ENCODE assay signal across 8 cellular contexts in genomic region chr2:130376433-130377293, GRCh38. TPM values are rescaled to one million over a fixed set of nuclear protein-coding genes. Genes with fewer than 3 reads are reported as not detected.
DNase-seq lines count a peak whose midpoint lies in the region; ATAC-seq and TF ChIP-seq lines count a peak whose summit lies in the region.

No MANE protein-coding gene starts in this region.

- peaks cover 6% of the 10 kb centered on the region for H3K36me3 Mint-ChIP-seq in activated naive CD4-positive, alpha-beta T cell treated with anti-CD3 and anti-CD28 coated beads, Interleukin-2, amount 50 U/mL, for 24 hours
- peaks cover 23 to 50% of the 10 kb centered on the region in 2 donors for H3K36me3 Mint-ChIP-seq in activated naive CD4-positive, alpha-beta T cell treated with anti-CD3 and anti-CD28 coated beads, Interleukin-2, amount 50 U/mL, for 72 hours
- H3K36me3 Mint-ChIP-seq in stimulated activated naive B cell treated with anti-CD40 and anti-IgM and Interleukin-4, amounts not matched to agents 10 μg/mL and 1 μg/mL and 100 μg/mL, for 72 hours: peaks cover 42 to 64% of the 10 kb centered on the region in 2 donors

- H3K9me2 ChIP-seq in hepatocyte (replicated peaks; ENCODE audit: insufficient read depth): no peaks in the 10 kb centered on the region

- H3K36me3 ChIP-seq in hepatocyte (replicated peaks; ENCODE audit: insufficient read depth, low read depth): no peaks in the 10 kb centered on the region

- DNase-seq in activated naive CD4-positive, alpha-beta T cell treated with anti-CD3 and anti-CD28 coated beads, Interleukin-2, amount 50 U/mL, for 72 hours (ENCODE audit: low spot score in 2 of 2): no peak
- DNase-seq in SIG-M5 (lab: John Stamatoyannopoulos, UW) (peak; percentile 40), NCI-H446 treated with DMSO at 0.1 percent for 48 hours (lab: John Stamatoyannopoulos, UW) (no peak), hepatic stellate cell (ENCODE audit: low spot score) (no peak), hepatocyte (ENCODE audit: low spot score) (no peak)
- no peak for DNase-seq in stimulated activated naive B cell treated with anti-CD40 and anti-IgM and Interleukin-4, amounts not matched to agents 10 μg/mL and 1 μg/mL and 100 μg/mL, for 72 hours

- no peaks in the 10 kb centered on the region for H3K9me3 ChIP-seq in hepatocyte (ENCODE audit: low read depth)

- no peak overlapping the region for H3K27ac ChIP-seq in hepatocyte

- H3K4me3 ChIP-seq in hepatocyte: no peak overlapping the region

- no peak for ATAC-seq in activated naive CD4-positive, alpha-beta T cell treated with anti-CD3 and anti-CD28 coated beads, Interleukin-2, amount 50 U/mL, for 72 hours
- ATAC-seq in HG02870 (IDR thresholded peaks at IDR 0.05; ENCODE audit: unreplicated experiment): peak; percentile 53
- peak; percentile 28 to 32 for ATAC-seq in stimulated activated naive B cell treated with anti-CD40 and anti-IgM and Interleukin-4, amounts not matched to agents 10 μg/mL and 1 μg/mL and 100 μg/mL, for 72 hours (replicated peaks)

- no peaks in the 10 kb centered on the region for H3K27me3 ChIP-seq in hepatocyte

- no peaks in the 10 kb centered on the region for H4K20me1 ChIP-seq in hepatocyte (ENCODE audit: insufficient read depth, poor library complexity, severe bottlenecking)

- H3K4me1 Mint-ChIP-seq in activated naive CD4-positive, alpha-beta T cell treated with anti-CD3 and anti-CD28 coated beads, Interleukin-2, amount 50 U/mL, for 24 hours: peaks cover 68% of the 10 kb centered on the region
- H3K4me1 Mint-ChIP-seq in stimulated activated naive B cell treated with anti-CD40 and anti-IgM and Interleukin-4, amounts not matched to agents 10 μg/mL and 1 μg/mL and 100 μg/mL, for 72 hours: peaks cover 65 to 79% of the 10 kb centered on the region in 2 donors

- H3K4me2 ChIP-seq in hepatocyte: no peak overlapping the region

- no peak for TF ChIP-seq CTCF in hepatocyte (IDR thresholded peaks at IDR 0.05; ENCODE audit: poor library complexity)

- H3K79me2 ChIP-seq in hepatocyte: peaks cover 18% of the 10 kb centered on the region

- no peak overlapping the region for H3K4me3 Mint-ChIP-seq in activated naive CD4-positive, alpha-beta T cell treated with anti-CD3 and anti-CD28 coated beads, Interleukin-2, amount 50 U/mL, for 24 hours
- H3K4me3 Mint-ChIP-seq in stimulated activated naive B cell treated with anti-CD40 and anti-IgM and Interleukin-4, amounts not matched to agents 10 μg/mL and 1 μg/mL and 100 μg/mL, for 72 hours: peak overlapping the region; percentile 32 to 36

- H3K27ac Mint-ChIP-seq in activated naive CD4-positive, alpha-beta T cell treated with anti-CD3 and anti-CD28 coated beads, Interleukin-2, amount 50 U/mL, for 24 hours: peak overlapping the region; percentile 46
- peak overlapping the region in 1 of 2 donors; percentile 63 for H3K27ac Mint-ChIP-seq in activated naive CD4-positive, alpha-beta T cell treated with anti-CD3 and anti-CD28 coated beads, Interleukin-2, amount 50 U/mL, for 72 hours
- H3K27ac Mint-ChIP-seq in stimulated activated naive B cell treated with anti-CD40 and anti-IgM and Interleukin-4, amounts not matched to agents 10 μg/mL and 1 μg/mL and 100 μg/mL, for 72 hours: peak overlapping the region; percentile 52

- H3K27me3 Mint-ChIP-seq in activated naive CD4-positive, alpha-beta T cell treated with anti-CD3 and anti-CD28 coated beads, Interleukin-2, amount 50 U/mL, for 24 hours: no peaks in the 10 kb centered on the region
- no peaks in the 10 kb centered on the region for H3K27me3 Mint-ChIP-seq in stimulated activated naive B cell treated with anti-CD40 and anti-IgM and Interleukin-4, amounts not matched to agents 10 μg/mL and 1 μg/mL and 100 μg/mL, for 72 hours

- no peak overlapping the region for H2AFZ ChIP-seq in hepatocyte

- 86% methylated on average over 11 of the region's 11 CpGs for WGBS in hepatocyte (ENCODE audit: low lambda C conversion rate, missing lambda C conversion rate)

- H3K9me3 Mint-ChIP-seq in activated naive CD4-positive, alpha-beta T cell treated with anti-CD3 and anti-CD28 coated beads, Interleukin-2, amount 50 U/mL, for 24 hours: no peaks in the 10 kb centered on the region
- peaks cover 0 to 6% of the 10 kb centered on the region in 2 donors for H3K9me3 Mint-ChIP-seq in activated naive CD4-positive, alpha-beta T cell treated with anti-CD3 and anti-CD28 coated beads, Interleukin-2, amount 50 U/mL, for 72 hours
- peaks cover 1 to 5% of the 10 kb centered on the region in 2 donors for H3K9me3 Mint-ChIP-seq in stimulated activated naive B cell treated with anti-CD40 and anti-IgM and Interleukin-4, amounts not matched to agents 10 μg/mL and 1 μg/mL and 100 μg/mL, for 72 hours

- H3K4me1 ChIP-seq in hepatocyte (ENCODE audit: insufficient read depth): no peaks in the 10 kb centered on the region

RNA-seq across cellular contexts. Expression of gene PTPN18, which starts 20.8 kb away (rescaled TPM):
- 10 to 100 TPM; 28.3 to 62.1 TPM for total RNA-seq in activated naive CD4-positive, alpha-beta T cell treated with anti-CD3 and anti-CD28 coated beads, Interleukin-2, amount 50 U/mL, for 72 hours
- total RNA-seq in hepatocyte: 34.8 and 35.7 TPM in 2 replicates
- 34.7 and 41.6 TPM in 2 replicates for polyA plus RNA-seq in hepatocyte

RNA-seq across cellular contexts. Expression of gene IMP4, which starts 34.0 kb away (rescaled TPM):
- 100 to 1,000 TPM in 1 of 2 donors, 10 to 100 TPM in 1; 91.0 to 106 TPM for total RNA-seq in activated naive CD4-positive, alpha-beta T cell treated with anti-CD3 and anti-CD28 coated beads, Interleukin-2, amount 50 U/mL, for 72 hours
- 49.1 and 52.4 TPM in 2 replicates for total RNA-seq in hepatocyte
- polyA plus RNA-seq in hepatocyte: 56.4 and 80.9 TPM in 2 replicates

Comparison
In these comparisons a context has a peak if more than half of its experiments do, and no peak if none do; other contexts are left out.
1. ATAC-seq: peak in HG02870 (single experiment) and stimulated activated naive B cell treated with anti-CD40 and anti-IgM and Interleukin-4, amounts not matched to agents 10 μg/mL and 1 μg/mL and 100 μg/mL, for 72 hours (2 of 2); none in activated naive CD4-positive, alpha-beta T cell treated with anti-CD3 and anti-CD28 coated beads, Interleukin-2, amount 50 U/mL, for 72 hours (0 of 2).